In the genomic region with DNA sequence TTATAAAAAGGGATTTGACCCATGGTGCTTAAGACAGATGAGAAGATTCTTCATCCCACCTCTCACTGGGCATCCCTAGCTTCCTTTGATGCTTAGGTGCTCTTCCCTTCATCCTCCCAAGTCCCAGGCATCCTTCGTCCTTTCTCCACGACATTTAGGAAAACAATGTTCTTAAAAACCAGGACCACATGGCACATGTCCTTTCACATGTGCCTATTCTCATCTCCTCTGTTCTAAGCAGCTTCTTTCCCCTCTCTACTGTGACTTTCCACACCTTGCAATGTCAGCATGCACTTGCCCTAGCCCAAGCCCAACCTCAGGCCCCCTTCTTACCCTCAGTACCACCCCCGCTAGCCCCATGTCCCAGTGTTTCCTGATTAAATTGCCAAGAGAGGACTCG, we compare ENCODE assay signal across 2 cellular contexts.
TF ChIP-seq lines count a peak whose summit lies in the region.

No MANE protein-coding gene starts in this region.

TF ChIP-seq in HepG2, 621 proteins besides CTCF, POLR2A, EP300 and RAD21:
- no peak for TF ChIP-seq ZSCAN22 (CRISPR knock-in tag; IDR thresholded peaks at IDR 0.05)
- TF ChIP-seq EED (CRISPR knock-in tag; IDR thresholded peaks at IDR 0.05): no peak
- TF ChIP-seq SMAD3 (CRISPR knock-in tag; IDR thresholded peaks at IDR 0.05): no peak
- no peak for TF ChIP-seq ARHGAP35 (CRISPR knock-in tag; IDR thresholded peaks at IDR 0.05; ENCODE audit: borderline replicate concordance)
- TF ChIP-seq, protein P1, sequence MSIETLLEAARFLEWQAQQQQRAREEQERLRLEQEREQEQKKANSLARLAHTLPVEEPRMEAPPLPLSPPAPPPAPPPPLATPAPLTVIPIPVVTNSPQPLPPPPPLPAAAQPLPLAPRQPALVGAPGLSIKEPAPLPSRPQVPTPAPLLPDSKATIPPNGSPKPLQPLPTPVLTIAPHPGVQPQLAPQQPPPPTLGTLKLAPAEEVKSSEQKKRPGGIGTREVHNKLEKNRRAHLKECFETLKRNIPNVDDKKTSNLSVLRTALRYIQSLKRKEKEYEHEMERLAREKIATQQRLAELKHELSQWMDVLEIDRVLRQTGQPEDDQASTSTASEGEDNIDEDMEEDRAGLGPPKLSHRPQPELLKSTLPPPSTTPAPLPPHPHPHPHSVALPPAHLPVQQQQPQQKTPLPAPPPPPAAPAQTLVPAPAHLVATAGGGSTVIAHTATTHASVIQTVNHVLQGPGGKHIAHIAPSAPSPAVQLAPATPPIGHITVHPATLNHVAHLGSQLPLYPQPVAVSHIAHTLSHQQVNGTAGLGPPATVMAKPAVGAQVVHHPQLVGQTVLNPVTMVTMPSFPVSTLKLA (IDR thresholded peaks at IDR 0.05): peak; percentile 97

TF ChIP-seq in H1, 55 proteins besides CTCF, POLR2A, EP300 and RAD21:
- no peak for TF ChIP-seq PHF8 (conservative IDR thresholded peaks at IDR 0.05; ENCODE audit: low read depth, low read length)
- TF ChIP-seq RXRA (IDR thresholded peaks at IDR 0.05; ENCODE audit: insufficient read depth, low read depth, low read length): no peak
- TF ChIP-seq BCL11A (IDR thresholded peaks at IDR 0.05; ENCODE audit: low read depth in 2 of 2, low read length in 2 of 2): no peak
- TF ChIP-seq RNF2 (IDR thresholded peaks at IDR 0.05; ENCODE audit: borderline replicate concordance, low read depth, low read length, missing control alignments, poor library complexity, severe bottlenecking): no peak
- TF ChIP-seq CHD2 (IDR thresholded peaks at IDR 0.05; ENCODE audit: low read length): no peak
- no peak for TF ChIP-seq POU5F1 (IDR thresholded peaks at IDR 0.05; ENCODE audit: low read depth, low read length)
- no peak for TF ChIP-seq SIRT6 (IDR thresholded peaks at IDR 0.05; ENCODE audit: low read length)
- no peak for TF ChIP-seq TEAD4 (IDR thresholded peaks at IDR 0.05; ENCODE audit: low read depth, low read length)
- TF ChIP-seq ZNF274 (IDR thresholded peaks at IDR 0.05; ENCODE audit: borderline replicate concordance, extremely low read depth, low read length): no peak
- TF ChIP-seq EZH2 (IDR thresholded peaks at IDR 0.05; ENCODE audit: low read depth, low read length, severe bottlenecking): no peak
- TF ChIP-seq, protein P2, sequence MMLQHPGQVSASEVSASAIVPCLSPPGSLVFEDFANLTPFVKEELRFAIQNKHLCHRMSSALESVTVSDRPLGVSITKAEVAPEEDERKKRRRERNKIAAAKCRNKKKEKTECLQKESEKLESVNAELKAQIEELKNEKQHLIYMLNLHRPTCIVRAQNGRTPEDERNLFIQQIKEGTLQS (IDR thresholded peaks at IDR 0.05; ENCODE audit: insufficient read depth, low read depth, low read length): no peak
- TF ChIP-seq GABPA (IDR thresholded peaks at IDR 0.05; ENCODE audit: borderline replicate concordance, insufficient read depth, low read length): no peak
- TF ChIP-seq CBX5 (IDR thresholded peaks at IDR 0.05; ENCODE audit: low read depth, low read length): no peak
- no peak for TF ChIP-seq BACH1 (IDR thresholded peaks at IDR 0.05; ENCODE audit: low read length)
- no peak for TF ChIP-seq HDAC2 (IDR thresholded peaks at IDR 0.05; ENCODE audit: borderline replicate concordance in 1 of 2, low read depth in 2 of 2, low read length in 2 of 2)
- TF ChIP-seq YY1 (IDR thresholded peaks at IDR 0.05; ENCODE audit: low read depth, low read length): no peak
- TF ChIP-seq GTF2F1 (IDR thresholded peaks at IDR 0.05; ENCODE audit: borderline replicate concordance, low read depth, low read length): no peak
- no peak for TF ChIP-seq NRF1 (IDR thresholded peaks at IDR 0.05; ENCODE audit: low read depth, low read length)
- TF ChIP-seq BRCA1 (IDR thresholded peaks at IDR 0.05; ENCODE audit: low read depth, low read length): no peak
- no peak for TF ChIP-seq TBP (IDR thresholded peaks at IDR 0.05; ENCODE audit: low read depth, low read length)
